In genomic region chr9:105297442-105298097, GRCh38 we compare ENCODE assay signal across 15 cellular contexts. TPM values are rescaled to one million over a fixed set of nuclear protein-coding genes. Genes with fewer than 3 reads are reported as not detected.
A peak's percentile ranks its signal among the peaks of the same experiment; 100 is the strongest.
DNase-seq lines count a peak whose midpoint lies in the region; ATAC-seq and TF ChIP-seq lines count a peak whose summit lies in the region.
"Had no signal": no experiment of that assay in that cellular context is flagged by ENCODE, and none has a peak within 500 bp of the region (broad histone marks: within the 10 kb centered on the region; RNA-seq: fewer than 3 reads in every experiment).

No MANE protein-coding gene starts in this region.

- no peak overlapping the region for H2AFZ ChIP-seq in H9 (ENCODE audit: low read length)
- no peak overlapping the region for H2AFZ ChIP-seq in fibroblast of lung (ENCODE audit: low read length)

- H2BK12ac ChIP-seq in H9 (ENCODE audit: insufficient read length, low read depth, low read length): no peak overlapping the region

- H3K36me3 ChIP-seq in fibroblast of lung (ENCODE audit: control insufficient read depth, insufficient read depth, low read length) (no peaks in the 10 kb centered on the region), lower lobe of right lung (peaks cover 18% of the 10 kb centered on the region)

- peak overlapping the region; percentile 76 to 95 (median 93) for H3K27ac Mint-ChIP-seq in H9
- H3K27ac Mint-ChIP-seq: IgD-negative memory B cell had no signal

- H3K56ac ChIP-seq in H9 (ENCODE audit: insufficient read length, low read depth, low read length): no peak overlapping the region

- intact Hi-C loops in lower lobe of right lung (cut with DNase I) (no loop called here), sciatic nerve (cut with DNase I) (no loop called here)

- no peak overlapping the region for H2AK5ac ChIP-seq in H9 (ENCODE audit: insufficient read length, low read length)

- TF ChIP-seq CTCF in H9 (conservative IDR thresholded peaks at IDR 0.05): no peak
- TF ChIP-seq CTCF in fibroblast of lung (conservative IDR thresholded peaks at IDR 0.05 in 1 of 2, IDR thresholded peaks at IDR 0.05 in 1 of 2; ENCODE audit: low read depth in 1 of 2, low read length in 2 of 2): no peak
- no peak for TF ChIP-seq CTCF in lower lobe of right lung (IDR thresholded peaks at IDR 0.05)

- no peak overlapping the region for H4K5ac ChIP-seq in H9 (ENCODE audit: insufficient read length, low read depth, low read length)

- H3K14ac ChIP-seq in H9 (ENCODE audit: insufficient read depth, low read length): no peak overlapping the region

- H3K27ac ChIP-seq in H9 (ENCODE audit: insufficient read length, low read depth, low read length) (peak overlapping the region; percentile 87), angular gyrus (ENCODE audit: low read depth, low read length) (peak overlapping the region; percentile 93), fibroblast of lung (ENCODE audit: insufficient read depth, low read length) (peak overlapping the region; percentile 59), skin epidermis (peak overlapping the region in 19 of 21 experiments; percentile 37 to 85 (median 68)), lower lobe of right lung (no peak overlapping the region)
- H3K27ac ChIP-seq: BLaER1 treated with 17β-estradiol and CSF1 and Interleukin-3, amounts not matched to agents 10 nM and 100 nM; WERI-Rb-1 had no signal

- H3K79me1 ChIP-seq in H9 (ENCODE audit: insufficient read depth, low read depth, low read length, poor library complexity, severe bottlenecking): no peaks in the 10 kb centered on the region

- H3K4ac ChIP-seq in H9 (ENCODE audit: low read depth, low read length): no peak overlapping the region

- H3K18ac ChIP-seq in H9 (ENCODE audit: insufficient read length, low read depth, low read length): peak overlapping the region; percentile 40

- DNase-seq in H9 (no peak), fibroblast of lung (ENCODE audit: low read depth in 2 of 2) (no peak), lower lobe of right lung (no peak), sciatic nerve (ENCODE audit: low spot score) (no peak)
- DNase-seq: activated CD8-positive, alpha-beta memory T cell treated with anti-CD3 and anti-CD28 coated beads, Interleukin-2, amount 50 U/mL, for 48 hours; NCI-H1417 treated with DMSO at 0.1 percent for 48 hours; NCI-H526 treated with DMSO at 0.1 percent for 48 hours; stimulated activated CD4-positive, alpha-beta T cell treated with anti-CD3 and anti-CD28 coated beads, Interleukin-2, amount 100 ng/mL, for 24 hours; WERI-Rb-1 had no signal

- ATAC-seq in GM19328 (IDR thresholded peaks at IDR 0.05; ENCODE audit: unreplicated experiment) (no peak), lower lobe of right lung (no peak), GM19023 (IDR thresholded peaks at IDR 0.05; ENCODE audit: unreplicated experiment) (no peak), sciatic nerve (no peak)

- H3K4me3 ChIP-seq in fibroblast of lung (replicated peaks in 1 of 4; ENCODE audit: control extremely low read depth in 1 of 4, insufficient read depth in 1 of 4, low read depth in 3 of 4, low read length in 4 of 4) (no peak overlapping the region), skin epidermis (no peak overlapping the region), lower lobe of right lung (no peak overlapping the region)
- H3K4me3 ChIP-seq: BLaER1 treated with 17β-estradiol and CSF1 and Interleukin-3, amounts not matched to agents 10 nM and 100 nM had no signal

- no peak overlapping the region for H2BK15ac ChIP-seq in H9 (ENCODE audit: low read depth, low read length)

- no CpG with 5 or more reads among the region's 15 CpGs for WGBS in H9 (ENCODE audit: extremely low coverage, insufficient read length, low lambda C conversion rate)

- no peak overlapping the region for H4K8ac ChIP-seq in H9 (replicated peaks; ENCODE audit: insufficient read length, low read depth, low read length)

- H3K9ac ChIP-seq in H9 (ENCODE audit: extremely low read depth, insufficient read length, low read length) (no peak overlapping the region), fibroblast of lung (ENCODE audit: insufficient read depth, low read length) (no peak overlapping the region)
- H3K9ac ChIP-seq: BLaER1 treated with 17β-estradiol and CSF1 and Interleukin-3, amounts not matched to agents 10 nM and 100 nM had no signal

- no peaks in the 10 kb centered on the region; the same call in 1 of the 2 replicates for H3K79me2 ChIP-seq in H9 (ENCODE audit: insufficient read depth, low read length)
- no peaks in the 10 kb centered on the region for H3K79me2 ChIP-seq in fibroblast of lung (ENCODE audit: control insufficient read depth, insufficient read depth, low read length)

- no peak overlapping the region for H4K91ac ChIP-seq in H9 (ENCODE audit: insufficient read length, low read depth, low read length)

- H2BK20ac ChIP-seq in H9 (ENCODE audit: low read depth, low read length, poor library complexity, severe bottlenecking): no peak overlapping the region

- H3K9me3 Mint-ChIP-seq in H9: no peaks in the 10 kb centered on the region
- H3K9me3 Mint-ChIP-seq: IgD-negative memory B cell had no signal

- H3K23ac ChIP-seq in H9 (ENCODE audit: insufficient read length, low read depth, low read length): no peak overlapping the region

- H3K4me1 ChIP-seq in H9 (ENCODE audit: insufficient read depth, low read length) (peaks cover 5% of the 10 kb centered on the region), fibroblast of lung (ENCODE audit: control insufficient read depth, extremely low read depth, insufficient read depth, low read length) (peaks cover 8% of the 10 kb centered on the region), lower lobe of right lung (peaks cover 13% of the 10 kb centered on the region)

- H3K27me3 Mint-ChIP-seq in H9 (ENCODE audit: low read depth): no peaks in the 10 kb centered on the region
- H3K27me3 Mint-ChIP-seq: IgD-negative memory B cell had no signal

- H3K4me2 ChIP-seq in H9 (ENCODE audit: insufficient read depth, insufficient read length, low read length): no peak overlapping the region
- no peak overlapping the region for H3K4me2 ChIP-seq in fibroblast of lung (ENCODE audit: extremely low read depth, insufficient read depth, low read length)

- H3T11ph ChIP-seq in H9 (ENCODE audit: low read length): no peak overlapping the region

- no peak overlapping the region for H2BK120ac ChIP-seq in H9 (ENCODE audit: low read depth, low read length, poor library complexity, severe bottlenecking)

- H2BK5ac ChIP-seq in H9 (ENCODE audit: insufficient read length, low read length): no peak overlapping the region

- peaks cover 10 to 23% (median 22%) of the 10 kb centered on the region in 3 experiments for H3K36me3 Mint-ChIP-seq in H9 (ENCODE audit: insufficient read depth in 1 of 3, low read depth in 3 of 3)

- H3K27me3 ChIP-seq in H9 (ENCODE audit: insufficient read depth, low read length) (no peaks in the 10 kb centered on the region), fibroblast of lung (ENCODE audit: control insufficient read depth, insufficient read depth, low read length) (no peaks in the 10 kb centered on the region), lower lobe of right lung (ENCODE audit: low read depth) (no peaks in the 10 kb centered on the region)
- H3K27me3 ChIP-seq: BLaER1 treated with 17β-estradiol and CSF1 and Interleukin-3, amounts not matched to agents 10 nM and 100 nM had no signal

- H3K4me1 Mint-ChIP-seq in H9: peaks cover 61 to 66% of the 10 kb centered on the region in 2 experiments

- no peaks in the 10 kb centered on the region for H3K9me3 ChIP-seq in H9 (ENCODE audit: control insufficient read depth, low read depth, low read length)
- no peaks in the 10 kb centered on the region for H3K9me3 ChIP-seq in fibroblast of lung (ENCODE audit: control insufficient read depth, insufficient read depth, low read depth, low read length)
- H3K9me3 ChIP-seq in lower lobe of right lung: no peaks in the 10 kb centered on the region

- H3K4me3 Mint-ChIP-seq in H9: no peak overlapping the region
- H3K4me3 Mint-ChIP-seq: IgD-negative memory B cell had no signal

- no peaks in the 10 kb centered on the region for H3K23me2 ChIP-seq in H9 (ENCODE audit: insufficient read length, low read depth, low read length, poor library complexity, severe bottlenecking)

- no peaks in the 10 kb centered on the region for H4K20me1 ChIP-seq in H9 (ENCODE audit: control insufficient read depth, insufficient read depth, insufficient read length)
- no peaks in the 10 kb centered on the region for H4K20me1 ChIP-seq in fibroblast of lung (ENCODE audit: control insufficient read depth, extremely low read depth, insufficient read depth, low read length)
- H4K20me1 ChIP-seq: BLaER1 treated with 17β-estradiol and CSF1 and Interleukin-3, amounts not matched to agents 10 nM and 100 nM had no signal

RNA-seq across cellular contexts. Expression of gene SLC44A1, which starts 53.1 kb away (rescaled TPM):
- 59.6 and 60.7 TPM in 2 replicates for total RNA-seq in H9 (2021)
- 36.2 and 54.2 TPM in 2 replicates for total RNA-seq in fibroblast of lung
- 26.7 and 35.9 TPM in 2 replicates for polyA plus RNA-seq in fibroblast of lung
- 17.2 and 21.2 TPM in 2 replicates for polyA plus RNA-seq in fibroblast of lung (2012)
- 70.3 and 73.4 TPM in 2 replicates for polyA minus RNA-seq in fibroblast of lung (ENCODE audit: low replicate concordance)
- total RNA-seq in lower lobe of right lung: 55.2 TPM
- total RNA-seq in sciatic nerve: 82.2 TPM
